ENCODE assay signal across 17 cellular contexts in the genomic region with DNA sequence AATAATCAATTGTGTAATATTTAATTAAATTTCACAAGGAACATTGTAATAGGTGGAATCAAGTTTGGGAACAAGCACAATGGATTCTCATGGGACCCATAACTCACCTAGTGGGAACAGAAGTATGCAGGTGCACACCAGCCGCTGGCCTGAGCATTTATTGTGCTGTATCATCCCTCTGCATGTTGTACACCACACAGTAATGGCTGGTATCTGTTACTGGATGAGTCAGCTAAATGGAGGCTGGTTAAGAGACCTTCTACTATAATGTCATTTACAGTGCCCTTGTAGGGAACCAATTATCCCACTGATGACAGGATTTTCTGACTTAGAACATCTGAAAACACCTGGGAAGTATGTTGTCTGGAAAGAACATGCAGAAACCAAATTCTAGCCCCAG. TPM values are rescaled to one million over a fixed set of nuclear protein-coding genes. Genes with fewer than 3 reads are reported as not detected.
DNase-seq lines count a peak whose midpoint lies in the region; ATAC-seq and TF ChIP-seq lines count a peak whose summit lies in the region.
"Had no signal": no experiment of that assay in that cellular context is flagged by ENCODE, and none has a peak within 500 bp of the region (broad histone marks: within the 10 kb centered on the region; RNA-seq: fewer than 3 reads in every experiment).

No MANE protein-coding gene starts in this region.

- H3K79me2 ChIP-seq in KMS-11 (ENCODE audit: insufficient read depth, low read depth) = peaks cover 12% of the 10 kb centered on the region

- no peaks in the 10 kb centered on the region for H4K20me1 ChIP-seq in KMS-11 (ENCODE audit: insufficient read depth)

- TF ChIP-seq CTCF in KMS-11 (conservative IDR thresholded peaks at IDR 0.05; ENCODE audit: low read depth, low read length) = no peak
- no peak for TF ChIP-seq CTCF in upper lobe of left lung (IDR thresholded peaks at IDR 0.05)

- no peak overlapping the region for H3K18ac ChIP-seq in mesenchymal stem cell (ENCODE audit: low read depth in 1 of 2, low read length in 2 of 2)

- peak overlapping the region; percentile 17; the same call in 1 of the 2 replicates for H3K4me2 ChIP-seq in KMS-11
- H3K4me2 ChIP-seq in mesenchymal stem cell (ENCODE audit: low read length, poor library complexity, severe bottlenecking) = no peak overlapping the region

- H3K27ac ChIP-seq in KMS-11 (no peak overlapping the region), mesenchymal stem cell (ENCODE audit: low read length, poor library complexity, severe bottlenecking) (no peak overlapping the region), upper lobe of left lung (no peak overlapping the region)
- H3K27ac ChIP-seq: esophagus muscularis mucosa, heart right ventricle, thyroid gland had no signal

- no peak overlapping the region for H2BK120ac ChIP-seq in mesenchymal stem cell (ENCODE audit: low read depth, low read length)

- H3K9ac ChIP-seq in KMS-11 = no peak overlapping the region
- no peak overlapping the region for H3K9ac ChIP-seq in mesenchymal stem cell (ENCODE audit: low read length)

- no peak overlapping the region for H3K14ac ChIP-seq in mesenchymal stem cell (ENCODE audit: low read length in 2 of 2)

- H3K23ac ChIP-seq in mesenchymal stem cell (ENCODE audit: low read length in 2 of 2) = no peak overlapping the region

- no peak for ATAC-seq in upper lobe of left lung (ENCODE audit: low FRiP score in 2 of 2)
- ATAC-seq: heart right ventricle, left lobe of liver had no signal

- DNase-seq in NCI-H82 (lab: John Stamatoyannopoulos, UW) (peak; percentile 32), NCI-H82 treated with DMSO at 0.1 percent for 48 hours (lab: John Stamatoyannopoulos, UW; ENCODE audit: unreplicated experiment) (no peak), RPMI8226 (peak; percentile 63), mesenchymal stem cell (peak; percentile 41), upper lobe of left lung (no peak), SKM-1 (lab: John Stamatoyannopoulos, UW; ENCODE audit: unreplicated experiment) (no peak), DMS114 treated with DMSO at 0.1 percent for 48 hours (lab: John Stamatoyannopoulos, UW; ENCODE audit: unreplicated experiment) (no peak)
- DNase-seq: activated CD4-positive, alpha-beta T cell treated with anti-CD3 and anti-CD28 coated beads, Interleukin-2, amount 50 U/mL, for 48 hours; anterior cingulate cortex; cortex of kidney; heart right ventricle; KG1; NCI-H2227 treated with DMSO at 0.1 percent for 48 hours; thyroid gland had no signal

- no peak overlapping the region for H3K4ac ChIP-seq in mesenchymal stem cell (ENCODE audit: low read depth in 1 of 2, low read length in 2 of 2)

- H3K27me3 ChIP-seq in KMS-11 (ENCODE audit: insufficient read depth, low read depth) = no peaks in the 10 kb centered on the region
- H3K27me3 ChIP-seq in mesenchymal stem cell (ENCODE audit: control insufficient read depth in 1 of 2, insufficient read depth in 1 of 2, low read length in 2 of 2) = no peaks in the 10 kb centered on the region
- H3K27me3 ChIP-seq in upper lobe of left lung = no peaks in the 10 kb centered on the region
- H3K27me3 ChIP-seq: esophagus muscularis mucosa, heart right ventricle, thyroid gland had no signal

- H3K36me3 ChIP-seq in KMS-11 (ENCODE audit: insufficient read depth) (no peaks in the 10 kb centered on the region), mesenchymal stem cell (ENCODE audit: control insufficient read depth in 1 of 2, insufficient read depth in 2 of 2, low read depth in 1 of 2, low read length in 2 of 2) (no peaks in the 10 kb centered on the region), upper lobe of left lung (no peaks in the 10 kb centered on the region)
- H3K36me3 ChIP-seq: esophagus muscularis mucosa, heart right ventricle, thyroid gland had no signal

- no peak overlapping the region for H2AK5ac ChIP-seq in mesenchymal stem cell (ENCODE audit: low read length, severe bottlenecking)

- H4K91ac ChIP-seq in mesenchymal stem cell (ENCODE audit: low read length) = no peak overlapping the region

- no peak overlapping the region for H2AFZ ChIP-seq in KMS-11 (ENCODE audit: low read depth)
- no peak overlapping the region for H2AFZ ChIP-seq in mesenchymal stem cell (ENCODE audit: low read depth, low read length)

- H3K4me1 ChIP-seq in KMS-11 (ENCODE audit: low read depth, poor library complexity, severe bottlenecking) = peaks cover 22% of the 10 kb centered on the region
- H3K4me1 ChIP-seq in mesenchymal stem cell (ENCODE audit: control insufficient read depth, insufficient read depth, low read depth, low read length) = peaks cover 4% of the 10 kb centered on the region
- peaks cover 0 to 7% (median 1%) of the 10 kb centered on the region in 4 donors for H3K4me1 ChIP-seq in upper lobe of left lung
- H3K4me1 ChIP-seq: thyroid gland had no signal

- no peak overlapping the region for H4K8ac ChIP-seq in mesenchymal stem cell (ENCODE audit: low read length)

- no peaks in the 10 kb centered on the region for H3K79me1 ChIP-seq in mesenchymal stem cell (replicated peaks; ENCODE audit: low read length, poor library complexity, severe bottlenecking)

- WGBS in mesenchymal stem cell = 83% methylated on average over 1 of the region's 1 CpG
- 88 to 100% methylated on average over 1 of the region's 1 CpG for WGBS in upper lobe of left lung, 2 donors

- TF ChIP-seq POLR2A in upper lobe of left lung (IDR thresholded peaks at IDR 0.05) = no peak

- peak overlapping the region in 1 of 2 experiments; percentile 10 for H2BK12ac ChIP-seq in mesenchymal stem cell (ENCODE audit: low read length in 2 of 2)

- H2BK15ac ChIP-seq in mesenchymal stem cell (ENCODE audit: low read depth, poor library complexity, severe bottlenecking) = no peak overlapping the region

- TF ChIP-seq EP300 in upper lobe of left lung (IDR thresholded peaks at IDR 0.05) = no peak

- H3K9me3 ChIP-seq in mesenchymal stem cell (ENCODE audit: control insufficient read depth, low read length) (no peaks in the 10 kb centered on the region), upper lobe of left lung (no peaks in the 10 kb centered on the region)
- H3K9me3 ChIP-seq: esophagus muscularis mucosa, heart right ventricle, thyroid gland had no signal

- no peak overlapping the region for H2BK5ac ChIP-seq in mesenchymal stem cell (ENCODE audit: low read depth, low read length, poor library complexity, severe bottlenecking)

- H3K4me3 ChIP-seq in KMS-11 (IDR thresholded peaks at IDR 0.05; ENCODE audit: insufficient read depth, low read depth, low read length) (no peak overlapping the region), mesenchymal stem cell (ENCODE audit: insufficient read depth in 1 of 2, low read depth in 1 of 2, low read length in 2 of 2) (no peak overlapping the region), upper lobe of left lung (no peak overlapping the region)
- H3K4me3 ChIP-seq: esophagus muscularis mucosa, heart right ventricle, thyroid gland had no signal

RNA-seq across cellular contexts. Expression of a gene that starts 3.2 kb away (rescaled TPM):
- 11.0 TPM for polyA plus RNA-seq in mesenchymal stem cell (2013, experiment 1 of 2)
- polyA plus RNA-seq in mesenchymal stem cell (2013, experiment 2 of 2) = 10.8 TPM
- total RNA-seq in upper lobe of left lung = 10 to 100 TPM; 10.9 to 29.2 (median 23.3) TPM

Comparison
In these comparisons a context has a peak if more than half of its experiments do, and no peak if none do; other contexts are left out.
1. DNase-seq: peak in NCI-H82 (single experiment), RPMI8226 (single experiment) and mesenchymal stem cell (single experiment); none in NCI-H82 treated with DMSO at 0.1 percent for 48 hours (single experiment), upper lobe of left lung (0 of 2), SKM-1 (single experiment) and DMS114 treated with DMSO at 0.1 percent for 48 hours (single experiment).